In genomic region chr18:48932822-48933510, GRCh38 we compare ENCODE assay signal across 8 cellular contexts. TPM values are rescaled to one million over a fixed set of nuclear protein-coding genes. Genes with fewer than 3 reads are reported as not detected.
DNase-seq lines count a peak whose midpoint lies in the region; ATAC-seq and TF ChIP-seq lines count a peak whose summit lies in the region.

No MANE protein-coding gene starts in this region.

- H3K4me1 ChIP-seq in colonic mucosa (peaks cover 60% of the 10 kb centered on the region), rectal smooth muscle tissue (ENCODE audit: control insufficient read depth, insufficient read depth, low read length) (peaks cover 70% of the 10 kb centered on the region)

- TF ChIP-seq CTCF in GM06990 (IDR thresholded peaks at IDR 0.05; ENCODE audit: insufficient read depth, low read length, poor library complexity, severe bottlenecking) (no peak), colonic mucosa (IDR thresholded peaks at IDR 0.05) (no peak)

- peak; percentile 60 for DNase-seq in GM06990 (ENCODE audit: extremely low read depth, insufficient read length)
- DNase-seq in OCI-M1 (lab: John Stamatoyannopoulos, UW): peak; percentile 92
- DNase-seq in colonic mucosa: no peak
- no peak for DNase-seq in NCI-H748 (lab: John Stamatoyannopoulos, UW; ENCODE audit: unreplicated experiment)
- no peak for DNase-seq in stimulated activated CD8-positive, alpha-beta memory T cell treated with anti-CD3 and anti-CD28 coated beads, Interleukin-4, amount 100 ng/mL, for 48 hours

- H3K27me3 ChIP-seq in GM06990 (replicated peaks; ENCODE audit: control insufficient read depth, insufficient read depth, low read length) (no peaks in the 10 kb centered on the region), colonic mucosa (no peaks in the 10 kb centered on the region), rectal smooth muscle tissue (ENCODE audit: control insufficient read depth, insufficient read depth, low read length) (no peaks in the 10 kb centered on the region)

- peak overlapping the region; percentile 24 to 80 for H3K9ac ChIP-seq in colonic mucosa (ENCODE audit: low read depth in 2 of 2, low read length in 2 of 2)
- H3K9ac ChIP-seq in rectal smooth muscle tissue (ENCODE audit: low read length): no peak overlapping the region

- H3K4me3 ChIP-seq in GM06990 (replicated peaks; ENCODE audit: low read depth, low read length) (peak overlapping the region; percentile 50), colonic mucosa (no peak overlapping the region), rectal smooth muscle tissue (ENCODE audit: low read length) (peak overlapping the region; percentile 19)

- ATAC-seq in GM21360 (IDR thresholded peaks at IDR 0.05; ENCODE audit: unreplicated experiment) (no peak), HG03565 (IDR thresholded peaks at IDR 0.05; ENCODE audit: unreplicated experiment) (no peak)

- H3K27ac ChIP-seq in colonic mucosa: peak overlapping the region; percentile 38
- peak overlapping the region; percentile 62 for H3K27ac ChIP-seq in rectal smooth muscle tissue (ENCODE audit: low read depth, low read length)

- intact Hi-C loops in colonic mucosa (cut with DNase I): no loop called here

- H3K36me3 ChIP-seq in GM06990 (ENCODE audit: control insufficient read depth, insufficient read depth, low read length) (no peaks in the 10 kb centered on the region), colonic mucosa (no peaks in the 10 kb centered on the region), rectal smooth muscle tissue (ENCODE audit: control insufficient read depth, insufficient read depth, low read length) (peaks cover 5% of the 10 kb centered on the region)

- no peaks in the 10 kb centered on the region for H3K9me3 ChIP-seq in colonic mucosa

RNA-seq across cellular contexts. Expression of gene SMAD7, which starts 17.8 kb away (rescaled TPM):
- total RNA-seq in colonic mucosa: 10 to 100 TPM; 21.2 to 21.6 TPM

Comparison
In these comparisons a context has a peak if more than half of its experiments do, and no peak if none do; other contexts are left out.
1. DNase-seq: peak in GM06990 (single experiment) and OCI-M1 (single experiment); none in colonic mucosa (single experiment), NCI-H748 (single experiment) and stimulated activated CD8-positive, alpha-beta memory T cell treated with anti-CD3 and anti-CD28 coated beads, Interleukin-4, amount 100 ng/mL, for 48 hours (single experiment).